Comparison of ENCODE assay signal across 8 cellular contexts in the genomic region with DNA sequence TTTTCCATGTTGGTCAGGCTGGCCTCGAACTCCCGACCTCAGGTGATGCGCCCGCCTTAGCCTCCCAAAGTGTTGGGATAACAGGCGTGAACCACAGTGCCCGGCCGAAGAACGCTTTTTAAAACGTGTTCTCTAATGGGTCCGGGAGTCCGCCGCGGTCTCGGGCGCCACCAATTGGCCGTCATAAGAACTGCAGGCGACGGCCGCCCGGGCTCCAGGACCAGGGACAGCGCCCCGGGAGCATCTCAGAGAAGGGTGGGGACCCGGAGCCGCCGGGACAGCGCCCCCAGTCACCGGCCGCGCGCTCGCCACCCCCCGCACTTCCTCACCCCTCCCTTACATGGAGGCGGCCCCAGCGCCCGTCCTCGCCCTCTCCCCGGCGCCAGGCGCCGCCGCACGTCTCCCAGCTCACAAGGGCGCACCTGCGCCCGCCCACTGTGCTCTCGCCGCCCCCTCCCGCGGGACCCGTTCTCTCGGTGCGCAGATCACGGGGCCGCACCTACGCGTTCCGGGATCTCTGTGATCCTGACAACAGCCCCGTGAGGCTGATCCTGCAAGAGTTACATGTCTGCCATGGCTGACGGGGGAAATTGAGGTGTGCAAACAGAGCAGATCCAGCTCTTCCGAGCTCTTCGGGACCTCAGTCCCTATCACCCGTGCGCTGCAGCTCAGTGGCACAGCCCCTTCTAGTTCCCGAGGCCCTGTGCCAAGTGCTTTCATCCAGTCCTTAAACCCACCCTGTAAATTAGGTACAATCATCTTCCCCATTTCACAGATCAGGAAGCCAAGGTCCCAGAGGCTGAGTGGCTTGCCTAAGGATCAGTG. TPM values are rescaled to one million over a fixed set of nuclear protein-coding genes. Genes with fewer than 3 reads are reported as not detected.
A peak's percentile ranks its signal among the peaks of the same experiment; 100 is the strongest.
DNase-seq lines count a peak whose midpoint lies in the region; ATAC-seq and TF ChIP-seq lines count a peak whose summit lies in the region.

No MANE protein-coding gene starts in this region.

- H3K4me3 ChIP-seq in GM12875 (ENCODE audit: low read depth, low read length): no peak overlapping the region
- no peak overlapping the region for H3K4me3 ChIP-seq in adipocyte (ENCODE audit: low read length)
- H3K4me3 ChIP-seq in right atrium auricular region: peak overlapping the region in 1 of 2 donors; percentile 17
- H3K4me3 ChIP-seq in retinal pigment epithelial cell (ENCODE audit: low read length): peak overlapping the region; percentile 31

- H3K4me1 Mint-ChIP-seq in T-helper 17 cell: peaks cover 3% of the 10 kb centered on the region

- H3K27me3 Mint-ChIP-seq in T-helper 17 cell: peaks cover 26% of the 10 kb centered on the region

- ATAC-seq in T-helper 17 cell (peak; percentile 98), HG02623 (IDR thresholded peaks at IDR 0.05; ENCODE audit: unreplicated experiment) (no peak), GM19351 (IDR thresholded peaks at IDR 0.05; ENCODE audit: unreplicated experiment) (no peak)

- no peaks in the 10 kb centered on the region for H3K9me3 ChIP-seq in T-helper 17 cell (ENCODE audit: control insufficient read depth, low read length, poor library complexity, severe bottlenecking)
- H3K9me3 ChIP-seq in adipocyte (ENCODE audit: control insufficient read depth, low read length): no peaks in the 10 kb centered on the region
- H3K9me3 ChIP-seq in right atrium auricular region: no peaks in the 10 kb centered on the region

- no peaks in the 10 kb centered on the region for H3K36me3 Mint-ChIP-seq in T-helper 17 cell (ENCODE audit: low read depth)

- H3K36me3 ChIP-seq in adipocyte (ENCODE audit: control insufficient read depth, insufficient read depth, low read length, severe bottlenecking) (no peaks in the 10 kb centered on the region), right atrium auricular region (no peaks in the 10 kb centered on the region)

- DNase-seq in NCI-H1105 treated with DMSO at 0.1 percent for 48 hours (lab: John Stamatoyannopoulos, UW): peak; percentile 69
- DNase-seq in T-helper 17 cell: peak; percentile 75 to 87 (median 79)
- DNase-seq in adipocyte (ENCODE audit: low read depth): peak; percentile 78
- DNase-seq in right atrium auricular region (ENCODE audit: low spot score): peak; percentile 84
- DNase-seq in retinal pigment epithelial cell (ENCODE audit: low read depth): peak; percentile 21

- TF ChIP-seq CTCF in GM12875 (IDR thresholded peaks at IDR 0.05; ENCODE audit: borderline replicate concordance, insufficient read depth, low read depth, low read length): peak; percentile 89
- TF ChIP-seq CTCF in right atrium auricular region (IDR thresholded peaks at IDR 0.05): peak; percentile 94 to 98
- TF ChIP-seq CTCF in retinal pigment epithelial cell (conservative IDR thresholded peaks at IDR 0.05; ENCODE audit: low read depth, low read length): peak; percentile 81

- peaks cover 22% of the 10 kb centered on the region for H3K27me3 ChIP-seq in adipocyte (replicated peaks; ENCODE audit: control insufficient read depth, insufficient read depth, low read length)
- no peaks in the 10 kb centered on the region for H3K27me3 ChIP-seq in right atrium auricular region

- peak overlapping the region; percentile 67 for H3K27ac Mint-ChIP-seq in T-helper 17 cell

- no peaks in the 10 kb centered on the region for H3K4me1 ChIP-seq in adipocyte (ENCODE audit: control insufficient read depth, insufficient read depth, low read length)
- H3K4me1 ChIP-seq in right atrium auricular region: peaks cover 0 to 20% of the 10 kb centered on the region in 2 donors

- no peak overlapping the region for H3K27ac ChIP-seq in right atrium auricular region

- H3K4me3 Mint-ChIP-seq in T-helper 17 cell: peak overlapping the region; percentile 53

- H3K9ac ChIP-seq in adipocyte (ENCODE audit: low read length): no peak overlapping the region

RNA-seq across cellular contexts. Expression of gene RAP1GAP, which starts 9.8 kb away (rescaled TPM):
- under 1 TPM; 0.07 to 0.42 TPM for total RNA-seq in T-helper 17 cell
- total RNA-seq in right atrium auricular region: 1 to 10 TPM; 4.0 to 8.4 TPM

Comparison
In these comparisons a context has a peak if more than half of its experiments do, and no peak if none do; other contexts are left out.
1. DNase-seq: peak in every context shown above with its lines; median percentile 84 in right atrium auricular region; 79 in T-helper 17 cell; 78 in adipocyte; 69 in NCI-H1105 treated with DMSO at 0.1 percent for 48 hours; 21 in retinal pigment epithelial cell.